In genomic region chr7:100673302-100673941, GRCh38 we compare ENCODE assay signal across 8 cellular contexts. TPM values are rescaled to one million over a fixed set of nuclear protein-coding genes. Genes with fewer than 3 reads are reported as not detected.
DNase-seq lines count a peak whose midpoint lies in the region; ATAC-seq, FAIRE-seq and TF ChIP-seq lines count a peak whose summit lies in the region.

GNB2 (plus strand) TSS chr7:100673740; CDS start chr7:100676266, 2,526 bp downstream.

- peak; percentile 51 for TF ChIP-seq POLR2A in GM19099 (IDR thresholded peaks at IDR 0.05; ENCODE audit: extremely low read depth, insufficient read length, low read depth)

- no peaks in the 10 kb centered on the region for H3K9me3 ChIP-seq in kidney (ENCODE audit: control insufficient read depth in 1 of 2, low read length in 2 of 2)

- peak within 1 kb of the TSS; percentile 74 to 87 for H3K9ac ChIP-seq in kidney (ENCODE audit: low read length in 2 of 2)

- peak; percentile 62 for ATAC-seq in HG03432 (IDR thresholded peaks at IDR 0.05; ENCODE audit: unreplicated experiment)

- DNase-seq in AG10803 (ENCODE audit: low read depth) (peak; percentile 99), NCI-H510A (lab: John Stamatoyannopoulos, UW) (peak; percentile 90), cerebellum (ENCODE audit: low spot score) (peak; percentile 100), kidney (peak; percentile 100)
- DNase-seq in activated CD4-positive, alpha-beta T cell treated with anti-CD3 and anti-CD28 coated beads for 1 hour, result peak; percentile 97
- peak; percentile 99 for DNase-seq in stimulated activated CD4-positive, alpha-beta T cell treated with anti-CD3 and anti-CD28 coated beads, Interleukin-15, amount 100 ng/mL, for 24 hours

- intact Hi-C loops in kidney (cut with DNase I), result no loop called here

- peak within 1 kb of the TSS; percentile 93 to 99 for H3K27ac ChIP-seq in kidney (ENCODE audit: low read depth in 2 of 2, low read length in 2 of 2)

- H3K4me3 ChIP-seq in AG10803 (ENCODE audit: low read length) (peak within 1 kb of the TSS; percentile 92), kidney (ENCODE audit: low read length in 2 of 2) (peak within 1 kb of the TSS; percentile 72 to 79)

- peak; percentile 81 for FAIRE-seq in kidney (lab: Jason Lieb, UNC)

- no peak for TF ChIP-seq CTCF in AG10803 (conservative IDR thresholded peaks at IDR 0.05; ENCODE audit: low read length)
- TF ChIP-seq CTCF in kidney (IDR thresholded peaks at IDR 0.05; ENCODE audit: borderline replicate concordance, extremely low read depth, insufficient read depth), result no peak

- H3K36me3 ChIP-seq in kidney (ENCODE audit: control insufficient read depth in 1 of 2, insufficient read depth in 2 of 2, low read length in 2 of 2), result peaks cover 13 to 18% of the 10 kb centered on the region in 2 donors

- H3K4me1 ChIP-seq in kidney (ENCODE audit: control insufficient read depth in 1 of 2, insufficient read depth in 1 of 2, low read depth in 1 of 2, low read length in 2 of 2), result peaks cover 0 to 3% of the 10 kb centered on the region in 2 donors

RNA-seq across cellular contexts. Expression of gene GNB2, which starts in this region (rescaled TPM):
- total RNA-seq in cerebellum (49.2 TPM), kidney (265 TPM)
- 234 TPM for polyA plus RNA-seq in kidney (ENCODE audit: insufficient read depth, low read depth, low replicate concordance)

Comparison
In these comparisons a context has a peak if more than half of its experiments do, and no peak if none do; other contexts are left out.
1. Peak in every context shown above with its lines: DNase-seq, ATAC-seq, H3K4me3 ChIP-seq and H3K27ac ChIP-seq.